Comparison of ENCODE assay signal across 21 cellular contexts in genomic region chr15:40900256-40901052, GRCh38. TPM values are rescaled to one million over a fixed set of nuclear protein-coding genes. Genes with fewer than 3 reads are reported as not detected.
"Had no signal": no experiment of that assay in that cellular context is flagged by ENCODE, and none has a peak within 500 bp of the region (broad histone marks: within the 10 kb centered on the region; RNA-seq: fewer than 3 reads in every experiment).

No MANE protein-coding gene starts in this region.

- H3K27ac ChIP-seq: psoas muscle, sigmoid colon, suprapubic skin, upper lobe of left lung had no signal

- FAIRE-seq: TTC549 had no signal

- DNase-seq: activated CD4-positive, alpha-beta T cell treated with anti-CD3 and anti-CD28 coated beads, Interleukin-2, amount 10 ng/mL, durations not matched to agents 7 days and 5 days; activated CD4-positive, CD25-positive, alpha-beta regulatory T cell; activated effector memory CD4-positive, alpha-beta T cell treated with Interleukin-2 at 50 U/mL for 16 hours; activated T-cell treated with anti-CD3 and anti-CD28 coated beads, Interleukin-2, amount 50 U/mL, for 1 hour; amniotic stem cell; dermis blood vessel endothelial cell; hypothalamus; naive thymus-derived CD4-positive, alpha-beta T cell; occipital lobe; psoas muscle; sigmoid colon; stimulated activated CD4-positive, alpha-beta T cell treated with anti-CD3 and anti-CD28 coated beads, Interleukin-12 subunit alpha, Interleukin-12 subunit beta, amount 100 ng/mL, for 4 hours; stimulated activated naive CD8-positive, alpha-beta T cell treated with anti-CD3 and anti-CD28 coated beads, Interleukin-15, Interleukin-2, amounts not matched to agents 100 U/mL and 50 U/mL, for 24 hours had no signal

- H3K27me3 ChIP-seq: sigmoid colon, suprapubic skin, upper lobe of left lung had no signal

- H3K9me3 Mint-ChIP-seq: activated CD4-positive, alpha-beta T cell treated with anti-CD3 and anti-CD28 coated beads, Interleukin-2, amount 10 ng/mL, durations not matched to agents 7 days and 5 days; activated naive CD4-positive, alpha-beta T cell treated with anti-CD3 and anti-CD28 coated beads, Interleukin-2, amount 50 U/mL, for 72 hours; brain; naive thymus-derived CD4-positive, alpha-beta T cell; T-helper 1 cell treated with Interleukin-12 subunit alpha and Interleukin-12 subunit beta and Interleukin-4 antibody, amounts not matched to agents 30 μg/mL and 1 μg/mL, for 36 hours had no signal

- H3K4me3 Mint-ChIP-seq: activated CD4-positive, alpha-beta T cell treated with anti-CD3 and anti-CD28 coated beads, Interleukin-2, amount 10 ng/mL, durations not matched to agents 7 days and 5 days; T-helper 1 cell treated with Interleukin-12 subunit alpha and Interleukin-12 subunit beta and Interleukin-4 antibody, amounts not matched to agents 30 μg/mL and 1 μg/mL, for 36 hours had no signal

- H3K4me3 ChIP-seq: lung, psoas muscle, sigmoid colon, suprapubic skin, upper lobe of left lung had no signal

- H3K27ac Mint-ChIP-seq: activated CD4-positive, alpha-beta T cell treated with anti-CD3 and anti-CD28 coated beads, Interleukin-2, amount 10 ng/mL, durations not matched to agents 7 days and 5 days; activated naive CD4-positive, alpha-beta T cell treated with anti-CD3 and anti-CD28 coated beads, Interleukin-2, amount 50 U/mL, for 72 hours; T-helper 1 cell treated with Interleukin-12 subunit alpha and Interleukin-12 subunit beta and Interleukin-4 antibody, amounts not matched to agents 30 μg/mL and 1 μg/mL, for 36 hours had no signal

- H3K9me3 ChIP-seq: psoas muscle, sigmoid colon, suprapubic skin, upper lobe of left lung had no signal

- ATAC-seq: activated naive CD4-positive, alpha-beta T cell treated with anti-CD3 and anti-CD28 coated beads, Interleukin-2, amount 50 U/mL, for 72 hours; naive thymus-derived CD4-positive, alpha-beta T cell; psoas muscle; stimulated activated naive CD8-positive, alpha-beta T cell treated with anti-CD3 and anti-CD28 coated beads, Interleukin-15, Interleukin-2, amounts not matched to agents 100 U/mL and 50 U/mL, for 24 hours had no signal

- H3K27me3 Mint-ChIP-seq: activated CD4-positive, alpha-beta T cell treated with anti-CD3 and anti-CD28 coated beads, Interleukin-2, amount 10 ng/mL, durations not matched to agents 7 days and 5 days; brain; naive thymus-derived CD4-positive, alpha-beta T cell had no signal

RNA-seq across cellular contexts. Expression of gene RHOV, which starts 26.4 kb away (rescaled TPM):
- total RNA-seq: activated CD4-positive, alpha-beta T cell treated with anti-CD3 and anti-CD28 coated beads, Interleukin-2, amount 10 ng/mL, durations not matched to agents 7 days and 5 days; mononuclear cell; psoas muscle; sigmoid colon had no signal
- polyA plus RNA-seq: naive thymus-derived CD4-positive, alpha-beta T cell had no signal

RNA-seq across cellular contexts. Expression of gene DLL4, which starts 28.7 kb away (rescaled TPM):
- total RNA-seq: activated CD4-positive, alpha-beta T cell treated with anti-CD3 and anti-CD28 coated beads, Interleukin-2, amount 10 ng/mL, durations not matched to agents 7 days and 5 days; mononuclear cell; naive thymus-derived CD4-positive, alpha-beta T cell had no signal
- polyA plus RNA-seq: naive thymus-derived CD4-positive, alpha-beta T cell had no signal
